Comparison of ENCODE assay signal across 16 cellular contexts in genomic region chr3:142489572-142490323, GRCh38. TPM values are rescaled to one million over a fixed set of nuclear protein-coding genes. Genes with fewer than 3 reads are reported as not detected.
DNase-seq lines count a peak whose midpoint lies in the region; ATAC-seq, FAIRE-seq and TF ChIP-seq lines count a peak whose summit lies in the region.
"Had no signal": no experiment of that assay in that cellular context is flagged by ENCODE, and none has a peak within 500 bp of the region (broad histone marks: within the 10 kb centered on the region; RNA-seq: fewer than 3 reads in every experiment).

No MANE protein-coding gene starts in this region.

- H3K36me3 Mint-ChIP-seq in MCF 10A (ENCODE audit: insufficient read depth, unreplicated experiment) = peaks cover 84% of the 10 kb centered on the region
- H3K36me3 Mint-ChIP-seq in activated T-helper 1 cell treated with anti-CD3 and anti-CD28 coated beads, Interleukin-12 subunit alpha, Interleukin-12 subunit beta, Interleukin-2, Interleukin-4 antibody, amounts not matched to agents 30 ng/mL and 10 ng/mL and 1 ng/mL, durations not matched to agents 14 hours and 24 hours and 36 hours (ENCODE audit: low read depth) = peaks cover 53% of the 10 kb centered on the region

- TF ChIP-seq CTCF in MCF 10A (IDR thresholded peaks at IDR 0.05; ENCODE audit: unreplicated experiment) = no peak
- no peak for TF ChIP-seq CTCF in breast epithelium (IDR thresholded peaks at IDR 0.05)
- TF ChIP-seq CTCF in endothelial cell of umbilical vein (IDR thresholded peaks at IDR 0.05; ENCODE audit: extremely low read depth in 1 of 2, insufficient read depth in 1 of 2, low read depth in 1 of 2, low read length in 2 of 2) = no peak

- H3K4me2 ChIP-seq in endothelial cell of umbilical vein (ENCODE audit: insufficient read depth, low read length) = no peak overlapping the region

- POLR2A ChIA-PET in MCF 10A (lab: Yijun Ruan, JAX) (interaction anchor here (1.2 to 1.7 kb wide), 2 partner anchors 9 to 43 kb away, joined by 3 to 8 read pairs; no protein-coding TSS in a partner anchor), endothelial cell of umbilical vein (lab: Charles Lee) (no interaction called here)

- no peak overlapping the region for H2AFZ ChIP-seq in endothelial cell of umbilical vein (ENCODE audit: low read depth, low read length)

- DNase-seq in MCF 10A (ENCODE audit: unreplicated experiment) (peak; percentile 19), breast epithelium (ENCODE audit: low spot score in 2 of 2) (no peak), MG63 (peak; percentile 15), endothelial cell of umbilical vein (ENCODE audit: low read depth, low spot score) (peak; percentile 6), dedifferentiated amniotic fluid mesenchymal stem cell (ENCODE audit: extremely low spot score) (no peak), SJCRH30 (no peak)
- no peak for DNase-seq in activated T-helper 1 cell treated with anti-CD3 and anti-CD28 coated beads, Interleukin-12 subunit alpha, Interleukin-12 subunit beta, Interleukin-2, Interleukin-4 antibody, amounts not matched to agents 30 ng/mL and 10 ng/mL and 1 ng/mL, durations not matched to agents 14 hours and 24 hours and 36 hours (ENCODE audit: low spot score)
- DNase-seq: EL, HCEC 1CT, NCI-H345, NCI-H526 had no signal

- peaks cover 5% of the 10 kb centered on the region for H3K36me3 ChIP-seq in breast epithelium
- H3K36me3 ChIP-seq in MG63 = peaks cover 85% of the 10 kb centered on the region
- H3K36me3 ChIP-seq in endothelial cell of umbilical vein (ENCODE audit: control insufficient read depth in 2 of 2, extremely low read depth in 1 of 2, insufficient read depth in 2 of 2, low read length in 2 of 2) = peaks cover 0 to 15% of the 10 kb centered on the region in 2 experiments
- H3K36me3 ChIP-seq in SJCRH30 = peaks cover 45% of the 10 kb centered on the region

- H3K9me1 ChIP-seq in endothelial cell of umbilical vein (replicated peaks; ENCODE audit: control insufficient read depth, extremely low read depth, insufficient read depth, low read length) = no peaks in the 10 kb centered on the region

- no peaks in the 10 kb centered on the region for H4K20me1 ChIP-seq in endothelial cell of umbilical vein (replicated peaks; ENCODE audit: control insufficient read depth, extremely low read depth, insufficient read depth, low read length)

- H3K4me1 Mint-ChIP-seq in MCF 10A (ENCODE audit: insufficient read depth, unreplicated experiment) = no peaks in the 10 kb centered on the region
- no peaks in the 10 kb centered on the region for H3K4me1 Mint-ChIP-seq in activated T-helper 1 cell treated with anti-CD3 and anti-CD28 coated beads, Interleukin-12 subunit alpha, Interleukin-12 subunit beta, Interleukin-2, Interleukin-4 antibody, amounts not matched to agents 30 ng/mL and 10 ng/mL and 1 ng/mL, durations not matched to agents 14 hours and 24 hours and 36 hours (ENCODE audit: low read depth)
- H3K4me1 Mint-ChIP-seq: CD14-positive monocyte had no signal

- no peaks in the 10 kb centered on the region for H3K9me3 ChIP-seq in breast epithelium
- H3K9me3 ChIP-seq in MG63 = no peaks in the 10 kb centered on the region
- no peaks in the 10 kb centered on the region for H3K9me3 ChIP-seq in endothelial cell of umbilical vein (replicated peaks; ENCODE audit: control insufficient read depth, insufficient read depth, low read length)
- H3K9me3 ChIP-seq in SJCRH30 (replicated peaks) = no peaks in the 10 kb centered on the region
- H3K9me3 ChIP-seq: SJSA1 had no signal

- H3K27me3 ChIP-seq in breast epithelium = no peaks in the 10 kb centered on the region
- H3K27me3 ChIP-seq in MG63 = no peaks in the 10 kb centered on the region
- no peaks in the 10 kb centered on the region for H3K27me3 ChIP-seq in endothelial cell of umbilical vein (ENCODE audit: control insufficient read depth in 2 of 2, insufficient read depth in 2 of 2, low read length in 2 of 2)
- H3K27me3 ChIP-seq in SJCRH30 = no peaks in the 10 kb centered on the region
- H3K27me3 ChIP-seq: SJSA1 had no signal

- intact Hi-C loops in MCF 10A (cut with micrococcal nuclease) = no loop called here
- intact Hi-C loops in breast epithelium (cut with DNase I; ENCODE audit: low total_unique reads) = no loop called here
- intact Hi-C loops in endothelial cell of umbilical vein (cut with micrococcal nuclease) = no loop called here
- intact Hi-C loops in activated T-helper 1 cell treated with anti-CD3 and anti-CD28 coated beads, Interleukin-12 subunit alpha, Interleukin-12 subunit beta, Interleukin-2, Interleukin-4 antibody, amounts not matched to agents 30 ng/mL and 10 ng/mL and 1 ng/mL, durations not matched to agents 14 hours and 24 hours and 36 hours (cut with micrococcal nuclease) = no loop called here

- CTCF ChIA-PET in MCF 10A (lab: Yijun Ruan, JAX) = interaction anchor here (0.5 kb wide), 1 partner anchor 55 kb away, joined by 4 read pairs; no protein-coding TSS in a partner anchor
- CTCF ChIA-PET in endothelial cell of umbilical vein (lab: Charles Lee) = no interaction called here

- no peak overlapping the region for H3K27ac Mint-ChIP-seq in MCF 10A (ENCODE audit: low read depth, unreplicated experiment)
- no peak overlapping the region for H3K27ac Mint-ChIP-seq in activated T-helper 1 cell treated with anti-CD3 and anti-CD28 coated beads, Interleukin-12 subunit alpha, Interleukin-12 subunit beta, Interleukin-2, Interleukin-4 antibody, amounts not matched to agents 30 ng/mL and 10 ng/mL and 1 ng/mL, durations not matched to agents 14 hours and 24 hours and 36 hours
- H3K27ac Mint-ChIP-seq: CD14-positive monocyte had no signal

- no peaks in the 10 kb centered on the region for H3K4me1 ChIP-seq in breast epithelium
- no peaks in the 10 kb centered on the region for H3K4me1 ChIP-seq in endothelial cell of umbilical vein (ENCODE audit: control insufficient read depth, extremely low read depth, insufficient read depth, low read length)
- H3K4me1 ChIP-seq in SJCRH30 = no peaks in the 10 kb centered on the region
- H3K4me1 ChIP-seq: SJSA1 had no signal

- H3K4me3 ChIP-seq in breast epithelium (no peak overlapping the region), MG63 (no peak overlapping the region), endothelial cell of umbilical vein (replicated peaks in 1 of 3; ENCODE audit: insufficient read depth in 1 of 3, low read depth in 1 of 3, low read length in 3 of 3) (no peak overlapping the region), SJCRH30 (no peak overlapping the region)
- H3K4me3 ChIP-seq: SJSA1 had no signal

- no peak overlapping the region for H3K4me3 Mint-ChIP-seq in MCF 10A (ENCODE audit: unreplicated experiment)
- no peak overlapping the region for H3K4me3 Mint-ChIP-seq in activated T-helper 1 cell treated with anti-CD3 and anti-CD28 coated beads, Interleukin-12 subunit alpha, Interleukin-12 subunit beta, Interleukin-2, Interleukin-4 antibody, amounts not matched to agents 30 ng/mL and 10 ng/mL and 1 ng/mL, durations not matched to agents 14 hours and 24 hours and 36 hours
- H3K4me3 Mint-ChIP-seq: CD14-positive monocyte had no signal

- no peaks in the 10 kb centered on the region for H3K79me2 ChIP-seq in endothelial cell of umbilical vein (ENCODE audit: control insufficient read depth, insufficient read depth, low read length)

- no peak for FAIRE-seq in endothelial cell of umbilical vein (lab: Jason Lieb, UNC)
- FAIRE-seq: HTR-8/SVneo had no signal

- no peak for ATAC-seq in HG03565 (IDR thresholded peaks at IDR 0.05; ENCODE audit: unreplicated experiment)

- no peaks in the 10 kb centered on the region for H3K9me3 Mint-ChIP-seq in MCF 10A (ENCODE audit: unreplicated experiment)
- no peaks in the 10 kb centered on the region for H3K9me3 Mint-ChIP-seq in activated T-helper 1 cell treated with anti-CD3 and anti-CD28 coated beads, Interleukin-12 subunit alpha, Interleukin-12 subunit beta, Interleukin-2, Interleukin-4 antibody, amounts not matched to agents 30 ng/mL and 10 ng/mL and 1 ng/mL, durations not matched to agents 14 hours and 24 hours and 36 hours

- no peaks in the 10 kb centered on the region for H3K27me3 Mint-ChIP-seq in MCF 10A (ENCODE audit: insufficient read depth, unreplicated experiment)
- no peaks in the 10 kb centered on the region for H3K27me3 Mint-ChIP-seq in activated T-helper 1 cell treated with anti-CD3 and anti-CD28 coated beads, Interleukin-12 subunit alpha, Interleukin-12 subunit beta, Interleukin-2, Interleukin-4 antibody, amounts not matched to agents 30 ng/mL and 10 ng/mL and 1 ng/mL, durations not matched to agents 14 hours and 24 hours and 36 hours (ENCODE audit: insufficient read depth)

- H3K9ac ChIP-seq in endothelial cell of umbilical vein (replicated peaks; ENCODE audit: extremely low read depth, insufficient read depth, low read length) = no peak overlapping the region

- no peak for TF ChIP-seq POLR2A in breast epithelium (IDR thresholded peaks at IDR 0.05)
- TF ChIP-seq POLR2A in endothelial cell of umbilical vein (IDR thresholded peaks at IDR 0.05; ENCODE audit: low read depth, low read length) = no peak

- H3K27ac ChIP-seq in breast epithelium (no peak overlapping the region), endothelial cell of umbilical vein (ENCODE audit: insufficient read depth, low read depth, low read length) (no peak overlapping the region), SJCRH30 (no peak overlapping the region)
- H3K27ac ChIP-seq: HL-60, SJSA1 had no signal

- dilution Hi-C loops in endothelial cell of umbilical vein (cut with MboI; ENCODE audit: extremely low pct_ligation_motif_present, low sequenced_read_pairs) = no loop called here

- BruUV-seq in MCF 10A (replicated peaks; lab: Mats Ljungman, UMichigan) (no TSS peak), endothelial cell of umbilical vein (replicated peaks; lab: Mats Ljungman, UMichigan) (no TSS peak)

TF ChIP-seq in endothelial cell of umbilical vein, 7 proteins besides CTCF, POLR2A, EP300 and RAD21 (continues in another document):
- TF ChIP-seq MYC (IDR thresholded peaks at IDR 0.05; ENCODE audit: low read depth, low read length) = no peak
- TF ChIP-seq FOS (IDR thresholded peaks at IDR 0.05; ENCODE audit: borderline replicate concordance, insufficient read depth, low read length) = no peak

RNA-seq across cellular contexts. Expression of gene XRN1, which starts 41.9 kb away (rescaled TPM):
- total RNA-seq in MCF 10A (2022) (21.7 and 35.1 TPM in 2 replicates), breast epithelium (10 to 100 TPM; 44.5 to 81.1 (median 51.5) TPM), endothelial cell of umbilical vein (34.4 and 40.0 TPM in 2 replicates)
- total RNA-seq in MG63 (2014; rRNA removed; shearing (Covaris generic); ENCODE audit: low replicate concordance) = 11.2 and 20.2 TPM in 2 replicates
- 3.4 and 4.4 TPM in 2 replicates for polyA plus RNA-seq in endothelial cell of umbilical vein
- 3.7 and 4.0 TPM in 2 replicates for polyA plus RNA-seq in endothelial cell of umbilical vein (2011; cell fraction: cytosol; rRNA removed)
- polyA plus RNA-seq in endothelial cell of umbilical vein (2011; cell fraction: nucleus; rRNA removed) = 27.6 and 30.3 TPM in 2 replicates
- 9.3 and 12.7 TPM in 2 replicates for polyA plus RNA-seq in endothelial cell of umbilical vein (2012)
- polyA minus RNA-seq in endothelial cell of umbilical vein = 44.4 and 49.5 TPM in 2 replicates
- 17.8 TPM for polyA minus RNA-seq in endothelial cell of umbilical vein (2011; cell fraction: cytosol; rRNA and poly(A)+ RNA removed)
- 118 and 126 TPM in 2 replicates for polyA minus RNA-seq in endothelial cell of umbilical vein (2011; cell fraction: nucleus; rRNA and poly(A)+ RNA removed)
- 48.0 and 52.7 TPM in 2 replicates for total RNA-seq in activated T-helper 1 cell treated with anti-CD3 and anti-CD28 coated beads, Interleukin-12 subunit alpha, Interleukin-12 subunit beta, Interleukin-2, Interleukin-4 antibody, amounts not matched to agents 30 ng/mL and 10 ng/mL and 1 ng/mL, durations not matched to agents 14 hours and 24 hours and 36 hours
- 178 and 205 TPM in 2 replicates for total RNA-seq in SJCRH30 (2014; rRNA removed; shearing (Covaris generic))

Comparison
In these comparisons a context has a peak if more than half of its experiments do, and no peak if none do; other contexts are left out.
1. DNase-seq: peak in MCF 10A (single experiment), MG63 (single experiment) and endothelial cell of umbilical vein (single experiment); none in breast epithelium (0 of 2), activated T-helper 1 cell treated with anti-CD3 and anti-CD28 coated beads, Interleukin-12 subunit alpha, Interleukin-12 subunit beta, Interleukin-2, Interleukin-4 antibody, amounts not matched to agents 30 ng/mL and 10 ng/mL and 1 ng/mL, durations not matched to agents 14 hours and 24 hours and 36 hours (single experiment), dedifferentiated amniotic fluid mesenchymal stem cell (single experiment) and SJCRH30 (0 of 2).